In the genomic region with DNA sequence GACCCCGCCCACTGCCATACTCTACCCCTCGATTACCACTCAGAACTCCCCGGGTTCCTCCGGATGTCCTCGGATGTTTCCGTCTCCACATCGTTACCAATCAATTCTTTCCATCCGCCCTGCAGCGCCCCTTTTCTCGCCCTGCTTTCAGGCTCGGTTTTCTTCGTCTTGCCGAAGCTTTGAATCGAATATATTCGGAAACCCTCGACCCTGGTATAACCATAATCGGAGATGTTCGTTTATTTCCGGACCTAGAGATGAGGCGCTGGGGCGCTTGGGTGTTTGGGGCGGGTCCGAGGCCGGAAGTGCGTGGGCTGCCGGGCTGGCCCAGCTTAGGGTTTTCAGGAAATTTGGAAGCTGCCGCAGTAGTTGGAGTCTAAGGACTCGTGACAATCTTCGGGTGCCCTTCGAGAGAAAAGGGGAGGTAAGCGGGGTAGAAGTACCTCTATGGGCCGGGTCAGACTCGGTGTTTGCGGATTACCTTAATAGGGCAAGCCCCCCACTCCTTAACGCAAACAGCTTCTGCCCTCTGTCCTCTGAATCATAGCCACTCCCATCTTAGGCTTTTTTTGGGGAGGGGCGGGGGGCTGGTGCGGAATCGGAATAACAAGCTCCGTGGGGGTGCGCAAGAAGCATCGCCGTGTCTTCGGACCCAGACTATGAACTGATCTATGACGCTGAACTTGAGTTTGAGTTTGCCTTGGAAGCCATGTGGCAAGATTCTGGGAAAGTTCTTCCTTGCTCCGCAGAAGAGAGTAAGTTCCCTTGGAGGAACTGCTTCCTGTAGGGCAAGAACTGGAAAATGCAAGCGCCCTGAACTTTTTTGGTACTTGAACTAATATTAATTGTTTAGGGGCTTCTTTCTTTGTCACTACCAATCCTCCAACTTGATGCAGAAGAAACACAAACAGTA, we compare ENCODE assay signal across 8 cellular contexts. TPM values are rescaled to one million over a fixed set of nuclear protein-coding genes. Genes with fewer than 3 reads are reported as not detected.
DNase-seq lines count a peak whose midpoint lies in the region; ATAC-seq, FAIRE-seq and TF ChIP-seq lines count a peak whose summit lies in the region.

C14orf119 (plus strand) TSS at position 310 of the 913 bp plus-strand sequence. CDS start 2,154 bp downstream, outside the sequence.

- CTCF ChIA-PET in PC-3 (lab: Charles Lee): interaction anchor here (0.5 to 2.5 kb wide), 10 partner anchors 24 to 205 kb away, joined by 3 to 45 read pairs (median 6); no protein-coding TSS in a partner anchor

- FAIRE-seq in GM12892 (lab: Jason Lieb, UNC): peak; percentile 91

- H3K4me2 ChIP-seq in PC-3 (ENCODE audit: low read length): peak within 1 kb of the TSS; percentile 96

- H3K4me3 ChIP-seq in PC-3 (ENCODE audit: low read length) (peak within 1 kb of the TSS; percentile 95), right atrium auricular region (peak within 1 kb of the TSS; percentile 79 to 91)

- H4K20me1 ChIP-seq in PC-3 (ENCODE audit: low read length): peaks cover 29% of the 10 kb centered on the region

- TF ChIP-seq CTCF in PC-3 (conservative IDR thresholded peaks at IDR 0.05; ENCODE audit: low read depth, low read length) (no peak), right atrium auricular region (IDR thresholded peaks at IDR 0.05) (no peak)

- TF ChIP-seq POLR2A in GM12892 (IDR thresholded peaks at IDR 0.05; ENCODE audit: low read depth, low read length): peak; percentile 80

- H3K27me3 ChIP-seq in PC-3 (ENCODE audit: low read length) (no peaks in the 10 kb centered on the region), right atrium auricular region (no peaks in the 10 kb centered on the region)

- H3K9me2 ChIP-seq in PC-3 (replicated peaks; ENCODE audit: low read length): no peaks in the 10 kb centered on the region

- peaks cover 75% of the 10 kb centered on the region for H3K79me2 ChIP-seq in PC-3 (ENCODE audit: low read length)

- ATAC-seq in HG02610 (IDR thresholded peaks at IDR 0.05; ENCODE audit: unreplicated experiment) (peak; percentile 92), PC-3 (peak; percentile 88)

- H3F3A ChIP-seq in PC-3 (ENCODE audit: low read length, unreplicated experiment): no peaks in the 10 kb centered on the region

- H3K36me3 ChIP-seq in PC-3 (ENCODE audit: low read depth, low read length) (peaks cover 32% of the 10 kb centered on the region), right atrium auricular region (peaks cover 39% of the 10 kb centered on the region)

- peaks cover 21% of the 10 kb centered on the region for H3K4me1 ChIP-seq in PC-3 (ENCODE audit: insufficient read depth, low read length)
- H3K4me1 ChIP-seq in right atrium auricular region: peaks cover 0 to 59% of the 10 kb centered on the region in 2 donors

- H3K27ac ChIP-seq in PC-3 (ENCODE audit: low read length): peak within 1 kb of the TSS; percentile 84
- H3K27ac ChIP-seq in right atrium auricular region: peak within 1 kb of the TSS; percentile 96 to 99

- TSS peak; percentile 83 for BruUV-seq in PC-3 (replicated peaks; lab: Mats Ljungman, UMichigan)

- H3K9me3 ChIP-seq in PC-3 (ENCODE audit: low read length) (no peaks in the 10 kb centered on the region), right atrium auricular region (no peaks in the 10 kb centered on the region)

- peak; percentile 88 for DNase-seq in GM12892 (ENCODE audit: insufficient read length)
- peak; percentile 99 for DNase-seq in PC-3
- peak; percentile 99 for DNase-seq in amniotic epithelial cell (ENCODE audit: low read depth)
- peak; percentile 100 for DNase-seq in right atrium auricular region (ENCODE audit: low spot score)
- peak; percentile 99 for DNase-seq in renal cortical epithelial cell (ENCODE audit: low read depth)
- DNase-seq in SIG-M5 treated with dmso at 0.1 percent for 504 hours (lab: John Stamatoyannopoulos, UW; ENCODE audit: unreplicated experiment): no peak
- DNase-seq in SIG-M5 (lab: John Stamatoyannopoulos, UW): no peak

- H3K9ac ChIP-seq in PC-3 (ENCODE audit: low read length): peak within 1 kb of the TSS; percentile 96

- intact Hi-C loops in PC-3 (cut with micrococcal nuclease): loop anchor here (2.0 kb wide), 1 partner anchor 27 kb away; no protein-coding TSS in a partner anchor

- peak within 1 kb of the TSS; percentile 91 for H2AFZ ChIP-seq in PC-3 (ENCODE audit: low read length)

- POLR2A ChIA-PET in PC-3 (lab: Charles Lee; ENCODE audit: unreplicated experiment): interaction anchor here (0.5 to 1.8 kb wide), 19 partner anchors 14 to 1139 kb away, joined by 3 to 12 read pairs (median 4); partner anchors contain the start of genes DCAF11, NRL, OXA1L and PCK2

RNA-seq across cellular contexts. Expression of gene C14orf119, which starts in this region (rescaled TPM):
- 39.9 TPM for polyA plus RNA-seq in GM12892 (2012; ENCODE audit: missing spikeins)
- 26.7 and 49.6 TPM in 2 replicates for total RNA-seq in PC-3 (2014; rRNA removed)
- total RNA-seq in right atrium auricular region: 10 to 100 TPM; 13.5 to 23.7 TPM
- 61.6 and 71.0 TPM in 2 replicates for total RNA-seq in renal cortical epithelial cell

Comparison
In these comparisons a context has a peak if more than half of its experiments do, and no peak if none do; other contexts are left out.
1. DNase-seq: peak in GM12892 (single experiment), PC-3 (single experiment), amniotic epithelial cell (single experiment), right atrium auricular region (single experiment) and renal cortical epithelial cell (single experiment); none in SIG-M5 treated with dmso at 0.1 percent for 504 hours (single experiment) and SIG-M5 (single experiment).